ENCODE assay signal across 9 cellular contexts in the genomic region with DNA sequence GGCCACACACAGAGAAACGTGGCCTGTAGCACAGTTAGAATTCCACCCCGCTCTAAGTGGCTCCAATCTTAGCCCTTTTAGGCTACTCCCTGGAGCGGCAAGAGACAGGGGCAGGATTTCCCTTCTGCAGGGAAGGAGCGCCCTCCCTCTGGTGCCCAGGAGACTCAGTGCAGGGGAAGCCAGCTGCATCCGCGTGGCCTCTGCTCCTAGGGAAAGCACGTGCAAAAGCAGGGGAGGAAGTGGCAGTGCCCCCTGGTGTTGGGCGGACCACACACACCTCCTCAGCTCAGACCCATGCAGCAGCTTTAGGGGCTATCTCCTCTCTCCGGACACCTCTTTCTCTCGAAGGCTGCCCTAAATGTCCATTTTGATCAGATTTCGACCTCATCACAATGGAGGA. TPM values are rescaled to one million over a fixed set of nuclear protein-coding genes. Genes with fewer than 3 reads are reported as not detected.
DNase-seq lines count a peak whose midpoint lies in the region; ATAC-seq and TF ChIP-seq lines count a peak whose summit lies in the region.
"Had no signal": no experiment of that assay in that cellular context is flagged by ENCODE, and none has a peak within 500 bp of the region (broad histone marks: within the 10 kb centered on the region; RNA-seq: fewer than 3 reads in every experiment).

No MANE protein-coding gene starts in this region.

- no peak overlapping the region for H3K27ac Mint-ChIP-seq in nephron
- H3K27ac Mint-ChIP-seq: dendritic cell treated with granulocyte-macrophage colony-stimulating factor and Interleukin-4, amounts not matched to agents 40 ng/mL and 50 ng/mL, for 4 days had no signal

- H3K9me3 ChIP-seq in SJCRH30 (replicated peaks) = no peaks in the 10 kb centered on the region

- H3K4me3 Mint-ChIP-seq in nephron = no peak overlapping the region
- H3K4me3 Mint-ChIP-seq: dendritic cell treated with granulocyte-macrophage colony-stimulating factor and Interleukin-4, amounts not matched to agents 40 ng/mL and 50 ng/mL, for 4 days had no signal

- no peaks in the 10 kb centered on the region for H3K36me3 ChIP-seq in H7 (replicated peaks; ENCODE audit: control insufficient read depth, insufficient read depth, low read length)
- no peaks in the 10 kb centered on the region for H3K36me3 ChIP-seq in SJCRH30

- peak; percentile 19 to 37 (median 35) for TF ChIP-seq CTCF in nephron (IDR thresholded peaks at IDR 0.05; ENCODE audit: unreplicated experiment in 3 of 3)

- DNase-seq in AML-193 (lab: John Stamatoyannopoulos, UW) (peak; percentile 26 to 48), H7 (peak; percentile 86), SJCRH30 (peak; percentile 67), dermis blood vessel endothelial cell (peak; percentile 70)

- ATAC-seq in HG03280 (IDR thresholded peaks at IDR 0.05; ENCODE audit: unreplicated experiment) (no peak), HG02763 (IDR thresholded peaks at IDR 0.05; ENCODE audit: unreplicated experiment) (no peak), HG03095 (IDR thresholded peaks at IDR 0.05; ENCODE audit: unreplicated experiment) (no peak)

- no peak overlapping the region for H3K4me3 ChIP-seq in H7 (ENCODE audit: insufficient read depth, low read depth, low read length)
- no peak overlapping the region for H3K4me3 ChIP-seq in SJCRH30

- H3K4me1 ChIP-seq in SJCRH30 = no peaks in the 10 kb centered on the region

- H3K9me3 Mint-ChIP-seq in nephron = no peaks in the 10 kb centered on the region
- H3K9me3 Mint-ChIP-seq: dendritic cell treated with granulocyte-macrophage colony-stimulating factor and Interleukin-4, amounts not matched to agents 40 ng/mL and 50 ng/mL, for 4 days had no signal

- H3K27me3 ChIP-seq in H7 (ENCODE audit: control insufficient read depth, insufficient read depth, low read length) (no peaks in the 10 kb centered on the region), SJCRH30 (no peaks in the 10 kb centered on the region)

- no peaks in the 10 kb centered on the region for H3K36me3 Mint-ChIP-seq in nephron (ENCODE audit: low read depth)

- H3K27ac ChIP-seq in SJCRH30 = no peak overlapping the region

- H3K27me3 Mint-ChIP-seq in nephron (ENCODE audit: low read depth) = peaks cover 27% of the 10 kb centered on the region
- H3K27me3 Mint-ChIP-seq: dendritic cell treated with granulocyte-macrophage colony-stimulating factor and Interleukin-4, amounts not matched to agents 40 ng/mL and 50 ng/mL, for 4 days had no signal

- H3K4me1 Mint-ChIP-seq in nephron = peaks cover 13% of the 10 kb centered on the region

RNA-seq across cellular contexts. Expression of a gene that starts 50.0 kb away (rescaled TPM):
- 51.8 and 51.9 TPM in 2 replicates for total RNA-seq in H7 (2014; rRNA removed; shearing (Covaris generic))
- 18.6 and 22.3 TPM in 2 replicates for total RNA-seq in SJCRH30 (2014; rRNA removed; shearing (Covaris generic))
- 44.4 and 54.6 TPM in 2 replicates for total RNA-seq in dermis blood vessel endothelial cell

RNA-seq across cellular contexts. Expression of a gene that starts 50.2 kb away (rescaled TPM):
- total RNA-seq in H7 (2014; rRNA removed; shearing (Covaris generic)) = 10.8 and 15.4 TPM in 2 replicates
- total RNA-seq in SJCRH30 (2014; rRNA removed; shearing (Covaris generic)) = 10.4 and 11.4 TPM in 2 replicates
- 2.2 and 2.9 TPM in 2 replicates for total RNA-seq in dermis blood vessel endothelial cell
